23 cellular contexts compared by ENCODE assay signal in genomic region chr20:2374346-2375125, GRCh38. TPM values are rescaled to one million over a fixed set of nuclear protein-coding genes. Genes with fewer than 3 reads are reported as not detected.
"Had no signal": no experiment of that assay in that cellular context is flagged by ENCODE, and none has a peak within 500 bp of the region (broad histone marks: within the 10 kb centered on the region; RNA-seq: fewer than 3 reads in every experiment).

No MANE protein-coding gene starts in this region.

- H3K27me3 ChIP-seq: SJSA1 had no signal

- DNase-seq: KBM-7, NCI-H1092, NCI-H1105 treated with DMSO at 0.1 percent for 48 hours, NCI-H1417 treated with DMSO at 0.1 percent for 48 hours, NCI-H146, NCI-H1694 treated with DMSO at 0.1 percent for 48 hours, NCI-H2029, NCI-H2081 treated with DMSO at 0.1 percent for 48 hours, NCI-H2171 treated with DMSO at 0.1 percent for 48 hours, NCI-H345, NCI-H446 treated with DMSO at 0.1 percent for 48 hours, NCI-H510A treated with DMSO at 0.1 percent for 48 hours, NCI-H526, Right ventricle myocardium superior, RPMI8226, SIG-M5 had no signal

- H3K4me1 ChIP-seq: SJSA1 had no signal

- FAIRE-seq: HTR-8/SVneo, RCC 7860 had no signal

- H3K9me3 ChIP-seq: SJSA1 had no signal

- H3K4me3 ChIP-seq: SJSA1, SK-N-MC had no signal

- H3K36me3 ChIP-seq: SJSA1 had no signal

- H3K27ac ChIP-seq: HL-60, SJSA1, SK-N-MC had no signal

RNA-seq across cellular contexts. Expression of gene TGM6, which starts 6.2 kb away (rescaled TPM):
- total RNA-seq: LHCN-M2, MCF 10A, Right ventricle myocardium superior, SJSA1 had no signal
